In genomic region chr10:109784236-109784635, GRCh38 we compare ENCODE assay signal across 28 cellular contexts.
DNase-seq lines count a peak whose midpoint lies in the region; ATAC-seq, FAIRE-seq and TF ChIP-seq lines count a peak whose summit lies in the region.
"Had no signal": no experiment of that assay in that cellular context is flagged by ENCODE, and none has a peak within 500 bp of the region (broad histone marks: within the 10 kb centered on the region; RNA-seq: fewer than 3 reads in every experiment).

No MANE protein-coding gene starts in this region.

- H2AK5ac ChIP-seq in mesendoderm (ENCODE audit: low read length), result no peak overlapping the region

- H3K4ac ChIP-seq in mesendoderm (ENCODE audit: low read depth, low read length), result no peak overlapping the region

- H3K4me1 ChIP-seq in astrocyte (ENCODE audit: insufficient read depth, low read length), result no peaks in the 10 kb centered on the region
- H3K4me1 ChIP-seq in mesendoderm (ENCODE audit: control insufficient read depth, low read depth, low read length), result peaks cover 3% of the 10 kb centered on the region
- no peaks in the 10 kb centered on the region for H3K4me1 ChIP-seq in Peyer's patch
- H3K4me1 ChIP-seq: adrenal gland, prostate gland, SJSA1 had no signal

- no peak overlapping the region for H3K9ac ChIP-seq in astrocyte (ENCODE audit: low read length)
- no peak overlapping the region for H3K9ac ChIP-seq in mesendoderm (ENCODE audit: low read length)
- H3K9ac ChIP-seq: neural progenitor cell had no signal

- no peak overlapping the region for H3K27ac Mint-ChIP-seq in astrocyte (ENCODE audit: unreplicated experiment)
- H3K27ac Mint-ChIP-seq: neural progenitor cell had no signal

- no peak overlapping the region for H2AFZ ChIP-seq in astrocyte (ENCODE audit: low read depth, low read length)
- H2AFZ ChIP-seq: neural progenitor cell had no signal

- H3K23ac ChIP-seq in mesendoderm (ENCODE audit: low read length), result no peak overlapping the region

- no peaks in the 10 kb centered on the region for H3K9me3 Mint-ChIP-seq in astrocyte (ENCODE audit: unreplicated experiment)
- H3K9me3 Mint-ChIP-seq: neural progenitor cell had no signal

- H4K5ac ChIP-seq in mesendoderm (ENCODE audit: low read length), result no peak overlapping the region

- H3K4me1 Mint-ChIP-seq in astrocyte (ENCODE audit: low read depth, unreplicated experiment), result peaks cover 19% of the 10 kb centered on the region
- H3K4me1 Mint-ChIP-seq: neural progenitor cell had no signal

- no peak overlapping the region for H3K18ac ChIP-seq in mesendoderm (ENCODE audit: low read length)

- H3K27me3 ChIP-seq in astrocyte (ENCODE audit: insufficient read depth, low read length) (no peaks in the 10 kb centered on the region), mesendoderm (ENCODE audit: insufficient read depth, low read length, poor library complexity) (no peaks in the 10 kb centered on the region), Peyer's patch (no peaks in the 10 kb centered on the region)
- H3K27me3 ChIP-seq: adrenal gland, cardiac muscle cell, neural progenitor cell, SJSA1 had no signal

- TF ChIP-seq CTCF in astrocyte (IDR thresholded peaks at IDR 0.05; ENCODE audit: insufficient read depth, low read depth, low read length) (no peak), Peyer's patch (IDR thresholded peaks at IDR 0.05) (no peak)

- no peak for ATAC-seq in GM18517 (IDR thresholded peaks at IDR 0.05; ENCODE audit: unreplicated experiment)
- ATAC-seq: Panc1 had no signal

- H2BK15ac ChIP-seq in mesendoderm (replicated peaks; ENCODE audit: low read depth), result no peak overlapping the region

- no peaks in the 10 kb centered on the region for H3K79me1 ChIP-seq in mesendoderm (ENCODE audit: low read length)

- FAIRE-seq in astrocyte (lab: Jason Lieb, UNC), result no peak
- FAIRE-seq: keratinocyte had no signal

- no CpG with 5 or more reads among the region's 3 CpGs for WGBS in mesendoderm (ENCODE audit: extremely low coverage, insufficient coverage, low lambda C conversion rate)

- no peak overlapping the region for H2BK5ac ChIP-seq in mesendoderm (ENCODE audit: low read length)

- H3K79me2 ChIP-seq in astrocyte (ENCODE audit: insufficient read depth, low read length) (no peaks in the 10 kb centered on the region), mesendoderm (ENCODE audit: control insufficient read depth, insufficient read depth, low read length) (no peaks in the 10 kb centered on the region)

- H2BK120ac ChIP-seq in mesendoderm (ENCODE audit: low read depth, low read length), result no peak overlapping the region

- no peak overlapping the region for H3K4me3 Mint-ChIP-seq in astrocyte (ENCODE audit: unreplicated experiment)
- H3K4me3 Mint-ChIP-seq: neural progenitor cell had no signal

- H3K4me3 ChIP-seq in astrocyte (ENCODE audit: insufficient read depth, low read depth, low read length) (no peak overlapping the region), mesendoderm (ENCODE audit: low read length) (no peak overlapping the region), Peyer's patch (no peak overlapping the region)
- H3K4me3 ChIP-seq: adrenal gland, cardiac muscle cell, lung, neural progenitor cell, prostate gland, SJSA1 had no signal

- DNase-seq in AG08395 (ENCODE audit: low spot score) (peak; percentile 22), HT1080 (ENCODE audit: low read depth) (peak; percentile 10), astrocyte (ENCODE audit: low read depth) (peak; percentile 38), mesendoderm (peak; percentile 54), Peyer's patch (no peak), NCI-H774 (lab: John Stamatoyannopoulos, UW) (no peak), LoVo (ENCODE audit: low spot score) (no peak)
- DNase-seq: activated CD4-positive, alpha-beta T cell treated with anti-CD3 and anti-CD28 coated beads for 4 hours; activated CD8-positive, alpha-beta memory T cell treated with anti-CD3 and anti-CD28 coated beads for 24 hours; activated T-cell treated with anti-CD3 and anti-CD28 coated beads, Interleukin-2, amount 50 U/mL, for 1 hour; adrenal gland; Calu3; cortex of kidney; DND-41; NCI-H1436 treated with DMSO at 0.1 percent for 48 hours; NCI-H510A treated with DMSO at 0.1 percent for 48 hours; NK-92 treated with Interleukin-12 subunit alpha and Interleukin-12 subunit beta, amount 100 ng/mL, for 24 hours; stimulated activated CD8-positive, alpha-beta memory T cell treated with anti-CD3 and anti-CD28 coated beads, Interleukin-4, amount 100 ng/mL, for 48 hours; T-helper 2 cell had no signal

- H3K4me2 ChIP-seq in astrocyte (ENCODE audit: low read length), result no peak overlapping the region
- H3K4me2 ChIP-seq in mesendoderm (ENCODE audit: low read length), result no peak overlapping the region
- H3K4me2 ChIP-seq: neural progenitor cell had no signal

- no peaks in the 10 kb centered on the region for H4K20me1 ChIP-seq in astrocyte (ENCODE audit: insufficient read depth, low read length)

- H3K27me3 Mint-ChIP-seq in astrocyte (ENCODE audit: low read depth, unreplicated experiment), result no peaks in the 10 kb centered on the region

- H3K27ac ChIP-seq in astrocyte (ENCODE audit: low read depth, low read length) (no peak overlapping the region), mesendoderm (ENCODE audit: low read depth, low read length) (no peak overlapping the region), Peyer's patch (no peak overlapping the region)
- H3K27ac ChIP-seq: adrenal gland, C4-2B, cardiac muscle cell, neural progenitor cell, prostate gland, SJSA1 had no signal

- no peaks in the 10 kb centered on the region for H3K9me3 ChIP-seq in astrocyte (ENCODE audit: insufficient read depth, low read depth, low read length)
- no peaks in the 10 kb centered on the region for H3K9me3 ChIP-seq in Peyer's patch
- H3K9me3 ChIP-seq: adrenal gland, prostate gland had no signal

- no peaks in the 10 kb centered on the region for H3K36me3 Mint-ChIP-seq in astrocyte (ENCODE audit: low read depth, unreplicated experiment)
- H3K36me3 Mint-ChIP-seq: neural progenitor cell had no signal

- no peaks in the 10 kb centered on the region for H3K36me3 ChIP-seq in astrocyte (ENCODE audit: insufficient read depth, low read length)
- no peaks in the 10 kb centered on the region for H3K36me3 ChIP-seq in mesendoderm (ENCODE audit: control insufficient read depth, insufficient read depth, low read length)
- H3K36me3 ChIP-seq in Peyer's patch, result no peaks in the 10 kb centered on the region
- H3K36me3 ChIP-seq: adrenal gland, cardiac muscle cell, neural progenitor cell, prostate gland, SJSA1 had no signal

- no peak overlapping the region for H3K56ac ChIP-seq in mesendoderm (ENCODE audit: low read length)

- no peak for TF ChIP-seq POLR2A in Peyer's patch (IDR thresholded peaks at IDR 0.05)

- no peak overlapping the region for H4K8ac ChIP-seq in mesendoderm (ENCODE audit: low read depth, low read length)

Comparison
In these comparisons a context has a peak if more than half of its experiments do, and no peak if none do; other contexts are left out.
1. DNase-seq: peak in AG08395 (single experiment), HT1080 (single experiment), astrocyte (single experiment) and mesendoderm (single experiment); none in Peyer's patch (0 of 3), NCI-H774 (single experiment) and LoVo (single experiment).